9 cellular contexts compared by ENCODE assay signal in genomic region chr2:205734436-205734835, GRCh38. TPM values are rescaled to one million over a fixed set of nuclear protein-coding genes. Genes with fewer than 3 reads are reported as not detected.
DNase-seq lines count a peak whose midpoint lies in the region; ATAC-seq, FAIRE-seq and TF ChIP-seq lines count a peak whose summit lies in the region.
"Had no signal": no experiment of that assay in that cellular context is flagged by ENCODE, and none has a peak within 500 bp of the region (broad histone marks: within the 10 kb centered on the region; RNA-seq: fewer than 3 reads in every experiment).

No MANE protein-coding gene starts in this region.

- POLR2A ChIA-PET in A673 (lab: Charles Lee; ENCODE audit: low non-redundant PET) (no interaction called here), MCF 10A (lab: Yijun Ruan, JAX) (interaction anchor here (1.6 kb wide), 1 partner anchor 12 kb away, joined by 5 read pairs; no protein-coding TSS in a partner anchor), HepG2 (lab: Yijun Ruan, JAX) (no interaction called here)

- BruUV-seq in A673 (replicated peaks; lab: Mats Ljungman, UMichigan) (no TSS peak), MCF 10A (replicated peaks; lab: Mats Ljungman, UMichigan) (no TSS peak), HepG2 (replicated peaks; lab: Mats Ljungman, UMichigan) (no TSS peak)

- H3K27ac ChIP-seq in A673 (ENCODE audit: low read depth, low read length, poor library complexity, severe bottlenecking), result peak overlapping the region; percentile 63
- H3K27ac ChIP-seq in HepG2 (ENCODE audit: extremely low read length, insufficient read depth, low read length), result no peak overlapping the region

- no peak for TF ChIP-seq POLR2A in HepG2 (IDR thresholded peaks at IDR 0.05; ENCODE audit: insufficient read depth in 1 of 2, low read depth in 2 of 2, low read length in 2 of 2)

- H3K27ac Mint-ChIP-seq in MCF 10A (ENCODE audit: low read depth, unreplicated experiment), result peak overlapping the region; percentile 36
- H3K27ac Mint-ChIP-seq: T-helper 2 cell treated with Interferon-gamma antibody and Interleukin-4, amounts not matched to agents 5 μg/mL and 100 μg/mL, for 36 hours had no signal

- H3K4me2 ChIP-seq in HepG2 (ENCODE audit: low read depth, low read length), result no peak overlapping the region

- in situ Hi-C loops in HepG2 (cut with HindIII; ENCODE audit: extremely low pct_ligation_motif_present, low pct_unique_long_range_greater_than_20kb), result no loop called here

- TF ChIP-seq RAD21 in HepG2 (CRISPR knock-in tag; IDR thresholded peaks at IDR 0.05), result no peak

- H3K9ac ChIP-seq in HepG2 (ENCODE audit: insufficient read depth, low read depth, low read length), result no peak overlapping the region

- H3K9me3 ChIP-seq in A673 (ENCODE audit: low read depth, low read length, poor library complexity, severe bottlenecking) (no peaks in the 10 kb centered on the region), HepG2 (ENCODE audit: low read length) (no peaks in the 10 kb centered on the region)

- no peaks in the 10 kb centered on the region for H3K36me3 Mint-ChIP-seq in MCF 10A (ENCODE audit: insufficient read depth, unreplicated experiment)

- no peaks in the 10 kb centered on the region for H3K9me3 Mint-ChIP-seq in MCF 10A (ENCODE audit: unreplicated experiment)
- H3K9me3 Mint-ChIP-seq: T-helper 2 cell treated with Interferon-gamma antibody and Interleukin-4, amounts not matched to agents 5 μg/mL and 100 μg/mL, for 36 hours had no signal

- DNase-seq in A673 (ENCODE audit: low spot score) (peak; percentile 55), Kasumi-1 (lab: John Stamatoyannopoulos, UW) (peak; percentile 19 to 27), MCF 10A (ENCODE audit: unreplicated experiment) (peak; percentile 67), HepG2 (ENCODE audit: low spot score) (peak; percentile 53), NOMO-1 treated with dmso at 0.1 percent for 144 hours (lab: John Stamatoyannopoulos, UW; ENCODE audit: unreplicated experiment) (no peak)

- TF ChIP-seq EP300 in HepG2 (IDR thresholded peaks at IDR 0.05; ENCODE audit: low read depth in 2 of 2, low read length in 2 of 2) (no peak), HepG2 (CRISPR knock-in tag; IDR thresholded peaks at IDR 0.05; ENCODE audit: borderline replicate concordance) (no peak)

- H3K27me3 ChIP-seq in A673 (replicated peaks; ENCODE audit: insufficient read depth, low read depth, low read length, poor library complexity), result no peaks in the 10 kb centered on the region
- H3K27me3 ChIP-seq in HepG2 (ENCODE audit: control insufficient read depth in 1 of 2, insufficient read depth in 2 of 2, low read length in 2 of 2), result no peaks in the 10 kb centered on the region

- H4K20me1 ChIP-seq in HepG2 (ENCODE audit: insufficient read depth, low read length), result no peaks in the 10 kb centered on the region

- 60% methylated on average over 3 of the region's 3 CpGs for WGBS in HepG2 (ENCODE audit: low lambda C conversion rate)

- no peak overlapping the region for H3K4me3 Mint-ChIP-seq in MCF 10A (ENCODE audit: unreplicated experiment)
- H3K4me3 Mint-ChIP-seq: T-helper 2 cell treated with Interferon-gamma antibody and Interleukin-4, amounts not matched to agents 5 μg/mL and 100 μg/mL, for 36 hours had no signal

- intact Hi-C loops in A673 (cut with micrococcal nuclease; ENCODE audit: unreplicated experiment), result no loop called here
- intact Hi-C loops in MCF 10A (cut with micrococcal nuclease), result no loop called here
- intact Hi-C loops in HepG2 (cut with micrococcal nuclease; ENCODE audit: unreplicated experiment), result no loop called here

- ATAC-seq in HepG2, result peak; percentile 51; the same call in 1 of the 3 replicates
- no peak for ATAC-seq in HG03354 (IDR thresholded peaks at IDR 0.05; ENCODE audit: poor library complexity, severe bottlenecking, unreplicated experiment)
- no peak for ATAC-seq in GM21423 (IDR thresholded peaks at IDR 0.05; ENCODE audit: unreplicated experiment)
- ATAC-seq in HG03159 (IDR thresholded peaks at IDR 0.05; ENCODE audit: unreplicated experiment), result no peak

- TF ChIP-seq CTCF in A673 (conservative IDR thresholded peaks at IDR 0.05; ENCODE audit: low read depth, low read length) (no peak), MCF 10A (IDR thresholded peaks at IDR 0.05; ENCODE audit: unreplicated experiment) (no peak), HepG2 (CRISPR knock-in tag; IDR thresholded peaks at IDR 0.05) (no peak)

- CTCF ChIA-PET in A673 (lab: Charles Lee), result no interaction called here
- CTCF ChIA-PET in MCF 10A (lab: Yijun Ruan, JAX), result interaction anchor here (0.7 kb wide), 1 partner anchor 217 kb away, joined by 3 read pairs; no protein-coding TSS in a partner anchor
- CTCF ChIA-PET in HepG2 (lab: Yijun Ruan, JAX; ENCODE audit: low intra/inter-chr PET ratio, low total read pairs), result no interaction called here

- peaks cover 19% of the 10 kb centered on the region for H3K4me1 ChIP-seq in A673 (ENCODE audit: insufficient read depth, low read length, poor library complexity, severe bottlenecking)
- H3K4me1 ChIP-seq in HepG2 (ENCODE audit: insufficient read depth, low read length), result peaks cover 21% of the 10 kb centered on the region

- no peaks in the 10 kb centered on the region for H3K79me2 ChIP-seq in HepG2 (ENCODE audit: insufficient read depth, low read length)

- H2AFZ ChIP-seq in HepG2 (ENCODE audit: low read length), result no peak overlapping the region

- H3K4me1 Mint-ChIP-seq in MCF 10A (ENCODE audit: insufficient read depth, unreplicated experiment), result peaks cover 11% of the 10 kb centered on the region

- H3K4me3 ChIP-seq in A673 (ENCODE audit: low read depth, low read length, poor library complexity, severe bottlenecking), result no peak overlapping the region
- no peak overlapping the region for H3K4me3 ChIP-seq in HepG2 (replicated peaks in 1 of 3; ENCODE audit: insufficient read depth in 1 of 3, low read depth in 2 of 3, low read length in 3 of 3)

- no peaks in the 10 kb centered on the region for H3K36me3 ChIP-seq in A673 (ENCODE audit: insufficient read depth, low read length, poor library complexity, severe bottlenecking)
- H3K36me3 ChIP-seq in HepG2 (replicated peaks in 1 of 2; ENCODE audit: control insufficient read depth in 1 of 2, insufficient read depth in 2 of 2, low read length in 2 of 2), result no peaks in the 10 kb centered on the region

- H3K27me3 Mint-ChIP-seq in MCF 10A (ENCODE audit: insufficient read depth, unreplicated experiment), result no peaks in the 10 kb centered on the region

- peak; percentile 12 for FAIRE-seq in HepG2 (lab: Jason Lieb, UNC)

TF ChIP-seq in HepG2, 621 proteins besides CTCF, POLR2A, EP300 and RAD21:
- TF ChIP-seq KAT7 (CRISPR knock-in tag; IDR thresholded peaks at IDR 0.05; ENCODE audit: borderline replicate concordance) (no peak), NFE2L2 (IDR thresholded peaks at IDR 0.05; ENCODE audit: low read length) (peak; percentile 98), NFE2 (CRISPR knock-in tag; IDR thresholded peaks at IDR 0.05) (peak; percentile 94), GRHL1 (CRISPR knock-in tag; conservative IDR thresholded peaks at IDR 0.05) (no peak), FOXM1 (CRISPR knock-in tag; IDR thresholded peaks at IDR 0.05) (no peak), MAFF (IDR thresholded peaks at IDR 0.05; ENCODE audit: low read depth, low read length) (peak; percentile 93), SALL1 (CRISPR knock-in tag; IDR thresholded peaks at IDR 0.05) (0 out of 2 replicates have a peak, but pooled peaks have one; percentile 14), MAFG (CRISPR knock-in tag; IDR thresholded peaks at IDR 0.05) (peak; percentile 90), FOSL2 (CRISPR knock-in tag; IDR thresholded peaks at IDR 0.05) (peak; percentile 61), MAFK (conservative IDR thresholded peaks at IDR 0.05 in 1 of 2, IDR thresholded peaks at IDR 0.05 in 1 of 2; ENCODE audit: low read length in 2 of 2) (peak; percentile 95 to 97)

RNA-seq across cellular contexts. Expression of gene NRP2, which starts 52.1 kb away (rescaled TPM):
- total RNA-seq in A673 (2021), result 4.0 and 7.7 TPM in 2 replicates
- 6.7 and 10.3 TPM in 2 replicates for total RNA-seq in MCF 10A (2022)
- 0.60 and 1.4 TPM in 2 replicates for total RNA-seq in HepG2 (2016; rRNA removed; fragmentation: Illumina TruSeq; extraction: Trizol)
- total RNA-seq in HepG2 (2016; cell fraction: cytosol; rRNA removed; fragmentation: Illumina TruSeq; extraction: Trizol; ENCODE audit: low read depth), result under 0.01 and 0.20 TPM in 2 replicates
- 0.79 and 0.93 TPM in 2 replicates for total RNA-seq in HepG2 (2016; cell fraction: insoluble cytoplasmic fraction; rRNA removed; fragmentation: Illumina TruSeq; extraction: Trizol)
- total RNA-seq in HepG2 (2016; cell fraction: membrane; rRNA removed; fragmentation: Illumina TruSeq; extraction: Trizol), result 0.22 and 0.41 TPM in 2 replicates
- 1.4 and 2.4 TPM in 2 replicates for total RNA-seq in HepG2 (2016; cell fraction: nucleus; rRNA removed; fragmentation: Illumina TruSeq; extraction: Trizol)
- 0.65 and 1.4 TPM in 2 replicates for polyA plus RNA-seq in HepG2 (2011; rRNA removed)
- polyA plus RNA-seq in HepG2 (2011; cell fraction: cytosol; rRNA removed), result 0.32 and 0.37 TPM in 2 replicates
- polyA plus RNA-seq in HepG2 (2011; cell fraction: nucleus; rRNA removed), result 0.51 and 0.66 TPM in 2 replicates
- polyA plus RNA-seq in HepG2 (2012), result 0.54 and 3.3 TPM in 2 replicates
- polyA plus RNA-seq in HepG2 (2016; cell fraction: cytosol; fragmentation: Illumina TruSeq; extraction: Trizol; ENCODE audit: low read depth), result 0.12 and 0.16 TPM in 2 replicates
- polyA plus RNA-seq in HepG2 (2016; cell fraction: insoluble cytoplasmic fraction; fragmentation: Illumina TruSeq; extraction: Trizol; ENCODE audit: low read depth), result 0.26 and 0.34 TPM in 2 replicates
- polyA plus RNA-seq in HepG2 (2016; cell fraction: membrane; fragmentation: Illumina TruSeq; extraction: Trizol; ENCODE audit: low read depth), result 0.09 and 0.37 TPM in 2 replicates
- polyA plus RNA-seq in HepG2 (2016; cell fraction: nucleus; fragmentation: Illumina TruSeq; extraction: Trizol; ENCODE audit: insufficient read depth, low read depth), result 1.9 and 2.1 TPM in 2 replicates
- polyA minus RNA-seq in HepG2 (2011; rRNA and poly(A)+ RNA removed; ENCODE audit: low replicate concordance), result 1.3 and 6.5 TPM in 2 replicates
- 0.49 and 0.88 TPM in 2 replicates for polyA minus RNA-seq in HepG2 (2011; cell fraction: cytosol; rRNA and poly(A)+ RNA removed)
- polyA minus RNA-seq in HepG2 (2011; cell fraction: nucleus; rRNA and poly(A)+ RNA removed), result 1.4 and 1.7 TPM in 2 replicates
